Comparison of ENCODE assay signal across 29 cellular contexts in the genomic region with DNA sequence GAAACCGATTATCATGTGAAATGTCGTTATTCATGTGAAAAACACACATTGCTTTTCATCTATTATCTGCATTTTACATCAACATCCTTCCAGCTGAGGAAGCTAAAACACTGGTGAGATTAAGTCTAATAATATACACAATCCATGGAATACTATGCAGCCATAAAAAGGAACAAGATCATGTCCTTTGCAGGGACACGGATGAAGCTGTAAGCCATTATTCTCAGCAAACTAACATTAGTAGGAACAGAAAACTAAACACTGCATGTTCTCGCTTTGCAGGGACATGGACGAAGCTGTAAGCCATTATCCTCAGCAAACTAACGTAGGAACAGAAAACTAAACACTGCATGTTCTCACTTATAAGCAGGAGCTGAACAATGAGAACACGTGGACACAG.
"Had no signal": no experiment of that assay in that cellular context is flagged by ENCODE, and none has a peak within 500 bp of the region (broad histone marks: within the 10 kb centered on the region; RNA-seq: fewer than 3 reads in every experiment).

No MANE protein-coding gene starts in this region.

- H3K9me3 Mint-ChIP-seq: natural killer cell treated with Interleukin-12 subunit alpha and Interleukin-12 subunit beta and Interleukin-15 and Interleukin-18, amount 100 ng/mL, for 72 hours; neural progenitor cell; stimulated activated effector memory CD8-positive, alpha-beta T cell treated with anti-CD3 and anti-CD28 coated beads, Interleukin-12 subunit alpha, Interleukin-12 subunit beta, amount 100 ng/mL, for 72 hours; stimulated activated naive CD8-positive, alpha-beta T cell treated with anti-CD3 and anti-CD28 coated beads, Interleukin-15, Interleukin-2, amounts not matched to agents 100 ng/mL and 50 ng/mL, for 24 hours; type B pancreatic cell had no signal

- FAIRE-seq: small intestine had no signal

- H3K9me3 ChIP-seq: ovary, psoas muscle, right lobe of liver, sigmoid colon, stomach, thoracic aorta, thyroid gland, tibial nerve, upper lobe of right lung, uterus had no signal

- H3K27me3 ChIP-seq: neural progenitor cell, ovary, right lobe of liver, sigmoid colon, stomach, thyroid gland, tibial nerve, upper lobe of right lung, uterus had no signal

- H3K27ac ChIP-seq: neural progenitor cell, ovary, parathyroid adenoma, psoas muscle, right lobe of liver, sigmoid colon, stomach, thoracic aorta, thyroid gland, tibial nerve, upper lobe of right lung, uterus had no signal

- H3K4me1 Mint-ChIP-seq: nephron progenitor cell; neural progenitor cell; stimulated activated effector memory CD8-positive, alpha-beta T cell treated with anti-CD3 and anti-CD28 coated beads, Interleukin-12 subunit alpha, Interleukin-12 subunit beta, amount 100 ng/mL, for 72 hours; stimulated activated naive B cell treated with anti-CD40 and anti-IgM and Interleukin-4, amounts not matched to agents 10 μg/mL and 1 μg/mL and 100 μg/mL, for 72 hours had no signal

- H3K27me3 Mint-ChIP-seq: naive thymus-derived CD8-positive, alpha-beta T cell; natural killer cell treated with Interleukin-12 subunit alpha and Interleukin-12 subunit beta and Interleukin-15 and Interleukin-18, amount 100 ng/mL, for 72 hours; progenitor cell of endocrine pancreas; stimulated activated naive B cell treated with anti-CD40 and anti-IgM and Interleukin-4, amounts not matched to agents 10 μg/mL and 1 μg/mL and 100 μg/mL, for 72 hours; stimulated activated naive CD8-positive, alpha-beta T cell treated with anti-CD3 and anti-CD28 coated beads, Interleukin-15, Interleukin-2, amounts not matched to agents 100 ng/mL and 50 ng/mL, for 24 hours; type B pancreatic cell had no signal

- H3K4me3 ChIP-seq: neural progenitor cell, ovary, psoas muscle, right lobe of liver, sigmoid colon, stomach, thoracic aorta, thyroid gland, tibial nerve, upper lobe of right lung, uterus had no signal

- DNase-seq: naive thymus-derived CD8-positive, alpha-beta T cell; nephron progenitor cell; occipital lobe; ovary; posterior cingulate gyrus; psoas muscle; right cardiac atrium; right lobe of liver; sigmoid colon; small intestine; stimulated activated CD4-positive, alpha-beta T cell treated with anti-CD3 and anti-CD28 coated beads, Interleukin-15, amount 100 ng/mL, for 24 hours; stimulated activated CD4-positive, alpha-beta T cell treated with anti-CD3 and anti-CD28 coated beads, Interleukin-2, amount 100 ng/mL, for 24 hours; stimulated activated CD4-positive, alpha-beta T cell treated with anti-CD3 and anti-CD28 coated beads, Interleukin-2, amount 100 ng/mL, for 48 hours; stimulated activated CD4-positive, alpha-beta T cell treated with anti-CD3 and anti-CD28 coated beads, Interleukin-4, amount 100 ng/mL, for 24 hours; stimulated activated naive B cell treated with anti-CD40 and anti-IgM and Interleukin-4, amounts not matched to agents 10 μg/mL and 1 μg/mL and 100 μg/mL, for 72 hours; stimulated activated naive CD4-positive, alpha-beta T cell treated with Interleukin-2 at 50 U/mL for 16 hours; stomach; thyroid gland; upper lobe of right lung; uterus had no signal

- H3K27ac Mint-ChIP-seq: naive thymus-derived CD8-positive, alpha-beta T cell; natural killer cell treated with Interleukin-12 subunit alpha and Interleukin-12 subunit beta and Interleukin-15 and Interleukin-18, amount 100 ng/mL, for 72 hours; nephron progenitor cell; neural progenitor cell; progenitor cell of endocrine pancreas; stimulated activated effector memory CD8-positive, alpha-beta T cell treated with anti-CD3 and anti-CD28 coated beads, Interleukin-12 subunit alpha, Interleukin-12 subunit beta, amount 100 ng/mL, for 72 hours; stimulated activated naive B cell treated with anti-CD40 and anti-IgM and Interleukin-4, amounts not matched to agents 10 μg/mL and 1 μg/mL and 100 μg/mL, for 72 hours; stimulated activated naive CD8-positive, alpha-beta T cell treated with anti-CD3 and anti-CD28 coated beads, Interleukin-15, Interleukin-2, amounts not matched to agents 100 ng/mL and 50 ng/mL, for 24 hours; type B pancreatic cell had no signal

- H3K36me3 ChIP-seq: neural progenitor cell, ovary, thoracic aorta, thyroid gland, upper lobe of right lung, uterus had no signal

- H3K4me3 Mint-ChIP-seq: naive thymus-derived CD8-positive, alpha-beta T cell; natural killer cell treated with Interleukin-12 subunit alpha and Interleukin-12 subunit beta and Interleukin-15 and Interleukin-18, amount 100 ng/mL, for 72 hours; nephron progenitor cell; neural progenitor cell; stimulated activated effector memory CD8-positive, alpha-beta T cell treated with anti-CD3 and anti-CD28 coated beads, Interleukin-12 subunit alpha, Interleukin-12 subunit beta, amount 100 ng/mL, for 72 hours; stimulated activated naive B cell treated with anti-CD40 and anti-IgM and Interleukin-4, amounts not matched to agents 10 μg/mL and 1 μg/mL and 100 μg/mL, for 72 hours; stimulated activated naive CD8-positive, alpha-beta T cell treated with anti-CD3 and anti-CD28 coated beads, Interleukin-15, Interleukin-2, amounts not matched to agents 100 ng/mL and 50 ng/mL, for 24 hours; type B pancreatic cell had no signal

- ATAC-seq: naive thymus-derived CD8-positive, alpha-beta T cell; natural killer cell treated with Interleukin-12 subunit alpha and Interleukin-12 subunit beta and Interleukin-15 and Interleukin-18, amount 100 ng/mL, for 72 hours; psoas muscle; right cardiac atrium; right lobe of liver; stimulated activated naive B cell treated with anti-CD40 and anti-IgM and Interleukin-4, amounts not matched to agents 10 μg/mL and 1 μg/mL and 100 μg/mL, for 72 hours; upper lobe of right lung had no signal

- H3K4me1 ChIP-seq: neural progenitor cell, parathyroid adenoma, psoas muscle, right lobe of liver, sigmoid colon, stomach, thyroid gland, tibial nerve, upper lobe of right lung, uterus had no signal

- H3K36me3 Mint-ChIP-seq: natural killer cell treated with Interleukin-12 subunit alpha and Interleukin-12 subunit beta and Interleukin-15 and Interleukin-18, amount 100 ng/mL, for 72 hours; neural progenitor cell had no signal
